In genomic region chr1:211514030-211514754, GRCh38 we compare ENCODE assay signal across 8 cellular contexts. TPM values are rescaled to one million over a fixed set of nuclear protein-coding genes. Genes with fewer than 3 reads are reported as not detected.
DNase-seq lines count a peak whose midpoint lies in the region; ATAC-seq and TF ChIP-seq lines count a peak whose summit lies in the region.

No MANE protein-coding gene starts in this region.

- peaks cover 7% of the 10 kb centered on the region for H3K4me1 ChIP-seq in adipocyte (ENCODE audit: control insufficient read depth, insufficient read depth, low read length)

- H3K36me3 ChIP-seq in adipocyte (ENCODE audit: control insufficient read depth, insufficient read depth, low read length, severe bottlenecking): no peaks in the 10 kb centered on the region

- intact Hi-C loops in left ventricle myocardium superior (cut with micrococcal nuclease): loop anchor here (5.0 to 10.0 kb wide), 2 partner anchors 42 to 141 kb away; no protein-coding TSS in a partner anchor

- DNase-seq in GM13976 (ENCODE audit: low spot score): peak; percentile 92
- DNase-seq in NCI-H1417 treated with DMSO at 0.1 percent for 48 hours (lab: John Stamatoyannopoulos, UW): peak; percentile 43
- DNase-seq in T follicular helper cell (ENCODE audit: low read depth): peak; percentile 37
- peak; percentile 96 for DNase-seq in adipocyte (ENCODE audit: low read depth)
- DNase-seq in left ventricle myocardium superior: peak; percentile 81
- DNase-seq in retina: peak; percentile 90
- DNase-seq in cortex of kidney (lab: John Stamatoyannopoulos, UW): no peak

- H3K9me3 ChIP-seq in adipocyte (ENCODE audit: control insufficient read depth, low read length): no peaks in the 10 kb centered on the region

- TF ChIP-seq CTCF in GM13976 (IDR thresholded peaks at IDR 0.05; ENCODE audit: borderline replicate concordance, control extremely low read depth, extremely low read depth, insufficient read depth, missing control alignments): peak; percentile 82

- H3K27me3 ChIP-seq in adipocyte (replicated peaks; ENCODE audit: control insufficient read depth, insufficient read depth, low read length): no peaks in the 10 kb centered on the region

- ATAC-seq in HG02840 (IDR thresholded peaks at IDR 0.05; ENCODE audit: low FRiP score, unreplicated experiment) (peak; percentile 53), left ventricle myocardium superior (peak; percentile 84)

- H3K4me3 ChIP-seq in adipocyte (ENCODE audit: low read length): no peak overlapping the region

- in situ Hi-C loops in GM13976 (cut with MboI; ENCODE audit: low sequenced_read_pairs, unreplicated experiment): loop anchor here (10.0 kb wide), 2 partner anchors 141 to 189 kb away; partner anchors contain the start of gene TRAF5

- no peak overlapping the region for H3K9ac ChIP-seq in adipocyte (ENCODE audit: low read length)

RNA-seq across cellular contexts. Expression of gene RD3, which starts 22.2 kb away (rescaled TPM):
- total RNA-seq in left ventricle myocardium superior: not detected
